In the genomic region with DNA sequence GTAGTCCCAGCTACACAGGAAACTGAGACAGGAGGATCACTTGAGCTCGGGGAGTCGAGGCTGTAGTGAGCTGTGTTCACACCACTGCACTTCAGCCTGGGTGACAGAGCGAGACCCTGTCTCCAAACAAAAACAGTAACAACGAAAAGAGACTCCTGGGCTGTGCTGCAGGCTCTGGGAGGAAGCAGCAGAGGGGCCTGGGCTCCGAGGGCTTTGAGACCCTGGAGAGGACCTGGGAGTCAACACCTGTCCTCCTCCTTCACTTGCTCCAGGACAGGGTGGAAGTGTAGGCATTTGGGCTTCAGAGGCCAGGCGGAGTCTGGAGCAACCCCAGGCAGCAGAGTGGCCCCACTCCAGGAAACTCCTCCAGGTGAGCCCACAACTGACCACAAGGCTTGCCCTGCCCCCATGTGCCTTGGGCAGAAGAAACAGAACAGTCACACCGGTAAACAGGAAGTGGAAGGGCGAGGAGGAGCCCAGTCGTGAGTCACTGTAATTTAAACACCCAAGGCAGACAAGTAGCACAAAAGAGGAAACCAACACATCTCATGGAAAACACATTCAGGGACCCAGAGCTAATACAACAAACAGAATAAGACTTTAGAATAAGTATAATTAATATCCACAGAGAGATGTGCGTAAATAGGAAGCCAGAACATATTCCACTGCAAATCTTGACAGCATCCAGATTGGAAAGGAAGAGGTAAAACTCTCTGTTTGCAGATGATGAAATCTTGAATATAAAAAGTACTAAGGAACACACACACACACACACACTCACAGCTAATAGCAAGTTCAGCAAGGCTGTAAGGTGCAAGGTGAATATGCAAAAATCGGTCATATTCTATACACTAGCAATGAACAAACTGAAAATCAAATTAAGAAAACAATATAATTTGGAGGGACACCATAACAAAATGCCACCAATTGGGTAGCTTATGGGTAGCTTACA, we compare ENCODE assay signal across 9 cellular contexts. TPM values are rescaled to one million over a fixed set of nuclear protein-coding genes. Genes with fewer than 3 reads are reported as not detected.
DNase-seq lines count a peak whose midpoint lies in the region; FAIRE-seq and TF ChIP-seq lines count a peak whose summit lies in the region.
"Had no signal": no experiment of that assay in that cellular context is flagged by ENCODE, and none has a peak within 500 bp of the region (broad histone marks: within the 10 kb centered on the region; RNA-seq: fewer than 3 reads in every experiment).

No MANE protein-coding gene starts in this region.

- H3K4me2 ChIP-seq in mesendoderm (ENCODE audit: low read length), result no peak overlapping the region

- peaks cover 52% of the 10 kb centered on the region for H3K4me1 Mint-ChIP-seq in activated T-helper 1 cell treated with anti-CD3 and anti-CD28 coated beads, Interleukin-12 subunit alpha, Interleukin-12 subunit beta, Interleukin-2, Interleukin-4 antibody, amounts not matched to agents 30 ng/mL and 10 ng/mL and 1 ng/mL, durations not matched to agents 14 hours and 24 hours and 36 hours (ENCODE audit: low read depth)

- no peaks in the 10 kb centered on the region for H3K9me3 Mint-ChIP-seq in activated T-helper 1 cell treated with anti-CD3 and anti-CD28 coated beads, Interleukin-12 subunit alpha, Interleukin-12 subunit beta, Interleukin-2, Interleukin-4 antibody, amounts not matched to agents 30 ng/mL and 10 ng/mL and 1 ng/mL, durations not matched to agents 14 hours and 24 hours and 36 hours

- H3K79me1 ChIP-seq in mesendoderm (ENCODE audit: low read length), result no peaks in the 10 kb centered on the region

- H3K18ac ChIP-seq in mesendoderm (ENCODE audit: low read length), result no peak overlapping the region

- TF ChIP-seq POLR2A in H54 (IDR thresholded peaks at IDR 0.05; ENCODE audit: low read depth, low read length), result no peak

- no peak for TF ChIP-seq CTCF in GM12865 (IDR thresholded peaks at IDR 0.05; ENCODE audit: insufficient read depth, low read depth, low read length, missing control alignments)

- intact Hi-C loops in activated T-helper 1 cell treated with anti-CD3 and anti-CD28 coated beads, Interleukin-12 subunit alpha, Interleukin-12 subunit beta, Interleukin-2, Interleukin-4 antibody, amounts not matched to agents 30 ng/mL and 10 ng/mL and 1 ng/mL, durations not matched to agents 14 hours and 24 hours and 36 hours (cut with micrococcal nuclease), result loop anchor here (2.0 kb wide), 1 partner anchor 17 kb away; no protein-coding TSS in a partner anchor

- no peak overlapping the region for H3K9ac ChIP-seq in mesendoderm (ENCODE audit: low read length)

- H3K4me3 ChIP-seq in GM12865 (ENCODE audit: low read depth, low read length), result no peak overlapping the region
- no peak overlapping the region for H3K4me3 ChIP-seq in mesendoderm (ENCODE audit: low read length)

- FAIRE-seq in H54 (lab: Jason Lieb, UNC), result peak; percentile 30

- no peaks in the 10 kb centered on the region for H3K79me2 ChIP-seq in mesendoderm (ENCODE audit: control insufficient read depth, insufficient read depth, low read length)

- H3K36me3 ChIP-seq in mesendoderm (ENCODE audit: control insufficient read depth, insufficient read depth, low read length), result no peaks in the 10 kb centered on the region

- DNase-seq in GM12865 (ENCODE audit: low read depth), result peak; percentile 61
- peak; percentile 58 for DNase-seq in H54 (ENCODE audit: insufficient read length, low spot score)
- DNase-seq in NCI-H460 (ENCODE audit: extremely low read depth, low read depth), result peak; percentile 30
- peak; percentile 66 for DNase-seq in activated T-helper 1 cell treated with anti-CD3 and anti-CD28 coated beads, Interleukin-12 subunit alpha, Interleukin-12 subunit beta, Interleukin-2, Interleukin-4 antibody, amounts not matched to agents 30 ng/mL and 10 ng/mL and 1 ng/mL, durations not matched to agents 14 hours and 24 hours and 36 hours (ENCODE audit: low spot score)
- peak; percentile 58 for DNase-seq in mesendoderm
- DNase-seq in cerebellar cortex (ENCODE audit: low spot score), result no peak
- no peak for DNase-seq in retina
- DNase-seq in DMS79 (lab: John Stamatoyannopoulos, UW), result no peak
- DNase-seq: IMR-90 had no signal

- no peak overlapping the region for H2BK120ac ChIP-seq in mesendoderm (ENCODE audit: low read depth, low read length)

- no peak overlapping the region for H2AK5ac ChIP-seq in mesendoderm (ENCODE audit: low read length)

- H2BK5ac ChIP-seq in mesendoderm (ENCODE audit: low read length), result no peak overlapping the region

- H3K27ac Mint-ChIP-seq in activated T-helper 1 cell treated with anti-CD3 and anti-CD28 coated beads, Interleukin-12 subunit alpha, Interleukin-12 subunit beta, Interleukin-2, Interleukin-4 antibody, amounts not matched to agents 30 ng/mL and 10 ng/mL and 1 ng/mL, durations not matched to agents 14 hours and 24 hours and 36 hours, result peak overlapping the region; percentile 90

- no peaks in the 10 kb centered on the region for H3K27me3 ChIP-seq in mesendoderm (ENCODE audit: insufficient read depth, low read length, poor library complexity)

- H3K23ac ChIP-seq in mesendoderm (ENCODE audit: low read length), result no peak overlapping the region

- no peak overlapping the region for H2BK15ac ChIP-seq in mesendoderm (replicated peaks; ENCODE audit: low read depth)

- WGBS in mesendoderm (ENCODE audit: extremely low coverage, insufficient coverage, low lambda C conversion rate), result no CpG with 5 or more reads among the region's 11 CpGs

- no peak overlapping the region for H4K8ac ChIP-seq in mesendoderm (ENCODE audit: low read depth, low read length)

- peak overlapping the region; percentile 21 for H3K4me3 Mint-ChIP-seq in activated T-helper 1 cell treated with anti-CD3 and anti-CD28 coated beads, Interleukin-12 subunit alpha, Interleukin-12 subunit beta, Interleukin-2, Interleukin-4 antibody, amounts not matched to agents 30 ng/mL and 10 ng/mL and 1 ng/mL, durations not matched to agents 14 hours and 24 hours and 36 hours

- no peak overlapping the region for H4K5ac ChIP-seq in mesendoderm (ENCODE audit: low read length)

- no peak overlapping the region for H3K27ac ChIP-seq in mesendoderm (ENCODE audit: low read depth, low read length)

- H3K4me1 ChIP-seq in mesendoderm (ENCODE audit: control insufficient read depth, low read depth, low read length), result no peaks in the 10 kb centered on the region

- H3K56ac ChIP-seq in mesendoderm (ENCODE audit: low read length), result no peak overlapping the region

- H3K27me3 Mint-ChIP-seq in activated T-helper 1 cell treated with anti-CD3 and anti-CD28 coated beads, Interleukin-12 subunit alpha, Interleukin-12 subunit beta, Interleukin-2, Interleukin-4 antibody, amounts not matched to agents 30 ng/mL and 10 ng/mL and 1 ng/mL, durations not matched to agents 14 hours and 24 hours and 36 hours (ENCODE audit: insufficient read depth), result peaks cover 11% of the 10 kb centered on the region

- no peaks in the 10 kb centered on the region for H3K36me3 Mint-ChIP-seq in activated T-helper 1 cell treated with anti-CD3 and anti-CD28 coated beads, Interleukin-12 subunit alpha, Interleukin-12 subunit beta, Interleukin-2, Interleukin-4 antibody, amounts not matched to agents 30 ng/mL and 10 ng/mL and 1 ng/mL, durations not matched to agents 14 hours and 24 hours and 36 hours (ENCODE audit: low read depth)

- no peak overlapping the region for H3K4ac ChIP-seq in mesendoderm (ENCODE audit: low read depth, low read length)

RNA-seq across cellular contexts. Expression of a gene that starts 20.5 kb away (rescaled TPM):
- total RNA-seq in NCI-H460 (2014; rRNA removed; shearing (Covaris generic)), result 0.89 and 1.2 TPM in 2 replicates
- 0.81 and 1.6 TPM in 2 replicates for polyA plus RNA-seq in NCI-H460 (2014; cell fraction: nucleus; rRNA removed)
- 0.78 and 2.0 TPM in 2 replicates for total RNA-seq in activated T-helper 1 cell treated with anti-CD3 and anti-CD28 coated beads, Interleukin-12 subunit alpha, Interleukin-12 subunit beta, Interleukin-2, Interleukin-4 antibody, amounts not matched to agents 30 ng/mL and 10 ng/mL and 1 ng/mL, durations not matched to agents 14 hours and 24 hours and 36 hours
- 6.9 TPM for polyA plus RNA-seq in mesendoderm (2013, experiment 1 of 2)
- 7.5 TPM for polyA plus RNA-seq in mesendoderm (2013, experiment 2 of 2)

Comparison
In these comparisons a context has a peak if more than half of its experiments do, and no peak if none do; other contexts are left out.
1. DNase-seq: peak in GM12865 (single experiment), H54 (single experiment), NCI-H460 (single experiment), activated T-helper 1 cell treated with anti-CD3 and anti-CD28 coated beads, Interleukin-12 subunit alpha, Interleukin-12 subunit beta, Interleukin-2, Interleukin-4 antibody, amounts not matched to agents 30 ng/mL and 10 ng/mL and 1 ng/mL, durations not matched to agents 14 hours and 24 hours and 36 hours (single experiment) and mesendoderm (single experiment); none in cerebellar cortex (single experiment), retina (single experiment) and DMS79 (single experiment).